Comparison of ENCODE assay signal across 8 cellular contexts in genomic region chr3:172512363-172512762, GRCh38. TPM values are rescaled to one million over a fixed set of nuclear protein-coding genes. Genes with fewer than 3 reads are reported as not detected.
DNase-seq lines count a peak whose midpoint lies in the region; ATAC-seq and TF ChIP-seq lines count a peak whose summit lies in the region.

No MANE protein-coding gene starts in this region.

- H3K9me3 Mint-ChIP-seq in activated CD4-positive, alpha-beta T cell treated with anti-CD3 and anti-CD28 coated beads, Interleukin-2, amount 10 ng/mL, durations not matched to agents 24 days and 14 days: no peaks in the 10 kb centered on the region
- H3K9me3 Mint-ChIP-seq in chondrocyte (ENCODE audit: low read depth): no peaks in the 10 kb centered on the region

- H3K36me3 Mint-ChIP-seq in activated CD4-positive, alpha-beta T cell treated with anti-CD3 and anti-CD28 coated beads, Interleukin-2, amount 10 ng/mL, durations not matched to agents 24 days and 14 days (ENCODE audit: low read depth): peaks cover 94% of the 10 kb centered on the region
- H3K36me3 Mint-ChIP-seq in chondrocyte (ENCODE audit: low read depth): no peaks in the 10 kb centered on the region

- no peaks in the 10 kb centered on the region for H3K27me3 Mint-ChIP-seq in activated CD4-positive, alpha-beta T cell treated with anti-CD3 and anti-CD28 coated beads, Interleukin-2, amount 10 ng/mL, durations not matched to agents 24 days and 14 days
- peaks cover 16% of the 10 kb centered on the region for H3K27me3 Mint-ChIP-seq in chondrocyte (ENCODE audit: low read depth)

- H3K27ac Mint-ChIP-seq in activated CD4-positive, alpha-beta T cell treated with anti-CD3 and anti-CD28 coated beads, Interleukin-2, amount 10 ng/mL, durations not matched to agents 24 days and 14 days: peak overlapping the region; percentile 92
- H3K27ac Mint-ChIP-seq in chondrocyte (ENCODE audit: unreplicated experiment): no peak overlapping the region

- intact Hi-C loops in activated CD4-positive, alpha-beta T cell treated with anti-CD3 and anti-CD28 coated beads, Interleukin-2, amount 10 ng/mL, durations not matched to agents 24 days and 14 days (cut with micrococcal nuclease): loop anchor here (1.0 to 2.0 kb wide), 2 partner anchors 22 to 80 kb away; no protein-coding TSS in a partner anchor

- no peak for TF ChIP-seq CTCF in chondrocyte (IDR thresholded peaks at IDR 0.05)

- H3K4me1 Mint-ChIP-seq in activated CD4-positive, alpha-beta T cell treated with anti-CD3 and anti-CD28 coated beads, Interleukin-2, amount 10 ng/mL, durations not matched to agents 24 days and 14 days: peaks cover 81% of the 10 kb centered on the region
- peaks cover 16% of the 10 kb centered on the region for H3K4me1 Mint-ChIP-seq in chondrocyte (ENCODE audit: low read depth)

- ATAC-seq in GM19452 (IDR thresholded peaks at IDR 0.05; ENCODE audit: unreplicated experiment) (peak; percentile 58), HG03342 (IDR thresholded peaks at IDR 0.05; ENCODE audit: unreplicated experiment) (peak; percentile 52)

- DNase-seq in activated CD4-positive, alpha-beta T cell treated with anti-CD3 and anti-CD28 coated beads, Interleukin-2, amount 10 ng/mL, durations not matched to agents 24 days and 14 days: peak; percentile 93
- peak; percentile 54 for DNase-seq in globus pallidus (ENCODE audit: low spot score)
- peak; percentile 54 for DNase-seq in stimulated activated CD4-positive, alpha-beta T cell treated with anti-CD3 and anti-CD28 coated beads, Interleukin-4, amount 100 ng/mL, for 1 hour
- DNase-seq in chondrocyte (ENCODE audit: low spot score): no peak
- DNase-seq in superior temporal gyrus (ENCODE audit: extremely low spot score): no peak
- no peak for DNase-seq in NCI-H2196 treated with DMSO at 0.1 percent for 48 hours (lab: John Stamatoyannopoulos, UW; ENCODE audit: unreplicated experiment)

- H3K4me3 Mint-ChIP-seq in activated CD4-positive, alpha-beta T cell treated with anti-CD3 and anti-CD28 coated beads, Interleukin-2, amount 10 ng/mL, durations not matched to agents 24 days and 14 days: peak overlapping the region; percentile 77
- H3K4me3 Mint-ChIP-seq in chondrocyte (ENCODE audit: unreplicated experiment): no peak overlapping the region

RNA-seq across cellular contexts. Expression of gene TNFSF10, which starts 10.9 kb away (rescaled TPM):
- total RNA-seq in activated CD4-positive, alpha-beta T cell treated with anti-CD3 and anti-CD28 coated beads, Interleukin-2, amount 10 ng/mL, durations not matched to agents 24 days and 14 days: 71.5 and 77.5 TPM in 2 replicates
- not detected in 3 replicates for total RNA-seq in chondrocyte

Comparison
In these comparisons a context has a peak if more than half of its experiments do, and no peak if none do; other contexts are left out.
1. DNase-seq: peak in activated CD4-positive, alpha-beta T cell treated with anti-CD3 and anti-CD28 coated beads, Interleukin-2, amount 10 ng/mL, durations not matched to agents 24 days and 14 days (single experiment), globus pallidus (single experiment) and stimulated activated CD4-positive, alpha-beta T cell treated with anti-CD3 and anti-CD28 coated beads, Interleukin-4, amount 100 ng/mL, for 1 hour (single experiment); none in chondrocyte (single experiment), superior temporal gyrus (single experiment) and NCI-H2196 treated with DMSO at 0.1 percent for 48 hours (single experiment).
2. RNA of gene TNFSF10, which starts 10.9 kb away (total RNA-seq): 71.5 to 77.5 TPM in activated CD4-positive, alpha-beta T cell treated with anti-CD3 and anti-CD28 coated beads, Interleukin-2, amount 10 ng/mL, durations not matched to agents 24 days and 14 days; not detected in chondrocyte; every median in the first group is over 10 times any median in the second.